ENCODE assay signal across 2 cellular contexts in genomic region chr17:82272495-82273326, GRCh38.
TF ChIP-seq lines count a peak whose summit lies in the region.

No MANE protein-coding gene starts in this region.

TF ChIP-seq in HCT116, 20 proteins besides CTCF, POLR2A, EP300 and RAD21:
- no peak for TF ChIP-seq SP1 (IDR thresholded peaks at IDR 0.05; ENCODE audit: low read depth)
- no peak for TF ChIP-seq MAX (IDR thresholded peaks at IDR 0.05)
- TF ChIP-seq FOSL1 (IDR thresholded peaks at IDR 0.05; ENCODE audit: low read depth): no peak
- TF ChIP-seq EZH2phosphoT487 (IDR thresholded peaks at IDR 0.05; ENCODE audit: borderline replicate concordance): no peak
- TF ChIP-seq SRF (IDR thresholded peaks at IDR 0.05; ENCODE audit: low read depth): no peak
- no peak for TF ChIP-seq CEBPB (IDR thresholded peaks at IDR 0.05; ENCODE audit: low read depth)
- no peak for TF ChIP-seq ZBTB33 (IDR thresholded peaks at IDR 0.05; ENCODE audit: extremely low read depth, insufficient replicate concordance, low read length)
- no peak for TF ChIP-seq ZFX (IDR thresholded peaks at IDR 0.05)
- no peak for TF ChIP-seq POLR2AphosphoS5 (IDR thresholded peaks at IDR 0.05; ENCODE audit: low read depth, low read length)

TF ChIP-seq in K562, 482 proteins besides CTCF, POLR2A, EP300 and RAD21:
- peak; percentile 51; the same call in 1 of the 2 replicates for TF ChIP-seq RBFOX2 (IDR thresholded peaks at IDR 0.05; ENCODE audit: low read depth, low read length)
- TF ChIP-seq, protein P1, sequence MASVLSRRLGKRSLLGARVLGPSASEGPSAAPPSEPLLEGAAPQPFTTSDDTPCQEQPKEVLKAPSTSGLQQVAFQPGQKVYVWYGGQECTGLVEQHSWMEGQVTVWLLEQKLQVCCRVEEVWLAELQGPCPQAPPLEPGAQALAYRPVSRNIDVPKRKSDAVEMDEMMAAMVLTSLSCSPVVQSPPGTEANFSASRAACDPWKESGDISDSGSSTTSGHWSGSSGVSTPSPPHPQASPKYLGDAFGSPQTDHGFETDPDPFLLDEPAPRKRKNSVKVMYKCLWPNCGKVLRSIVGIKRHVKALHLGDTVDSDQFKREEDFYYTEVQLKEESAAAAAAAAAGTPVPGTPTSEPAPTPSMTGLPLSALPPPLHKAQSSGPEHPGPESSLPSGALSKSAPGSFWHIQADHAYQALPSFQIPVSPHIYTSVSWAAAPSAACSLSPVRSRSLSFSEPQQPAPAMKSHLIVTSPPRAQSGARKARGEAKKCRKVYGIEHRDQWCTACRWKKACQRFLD (CRISPR knock-in tag; IDR thresholded peaks at IDR 0.05): peak; percentile 85; the same call in 1 of the 2 replicates
- no peak for TF ChIP-seq FOS (IDR thresholded peaks at IDR 0.05; ENCODE audit: extremely low read depth, insufficient read length)
- TF ChIP-seq PCBP1 (IDR thresholded peaks at IDR 0.05; ENCODE audit: low read depth, low read length, poor library complexity, severe bottlenecking): peak; percentile 88
- TF ChIP-seq MAZ (CRISPR knock-in tag; conservative IDR thresholded peaks at IDR 0.05 in 1 of 2, IDR thresholded peaks at IDR 0.05 in 1 of 2): peak; percentile 26 to 32; a peak in 1 of 4 replicates
- no peak for TF ChIP-seq SMAD2 (IDR thresholded peaks at IDR 0.05; ENCODE audit: low read depth, low read length)
- TF ChIP-seq EGR1 (conservative IDR thresholded peaks at IDR 0.05): peak; percentile 59
- TF ChIP-seq SAP30 (IDR thresholded peaks at IDR 0.05; ENCODE audit: borderline replicate concordance, insufficient read depth, low read depth, low read length, poor library complexity, severe bottlenecking): peak; percentile 40
- TF ChIP-seq, protein P2, sequence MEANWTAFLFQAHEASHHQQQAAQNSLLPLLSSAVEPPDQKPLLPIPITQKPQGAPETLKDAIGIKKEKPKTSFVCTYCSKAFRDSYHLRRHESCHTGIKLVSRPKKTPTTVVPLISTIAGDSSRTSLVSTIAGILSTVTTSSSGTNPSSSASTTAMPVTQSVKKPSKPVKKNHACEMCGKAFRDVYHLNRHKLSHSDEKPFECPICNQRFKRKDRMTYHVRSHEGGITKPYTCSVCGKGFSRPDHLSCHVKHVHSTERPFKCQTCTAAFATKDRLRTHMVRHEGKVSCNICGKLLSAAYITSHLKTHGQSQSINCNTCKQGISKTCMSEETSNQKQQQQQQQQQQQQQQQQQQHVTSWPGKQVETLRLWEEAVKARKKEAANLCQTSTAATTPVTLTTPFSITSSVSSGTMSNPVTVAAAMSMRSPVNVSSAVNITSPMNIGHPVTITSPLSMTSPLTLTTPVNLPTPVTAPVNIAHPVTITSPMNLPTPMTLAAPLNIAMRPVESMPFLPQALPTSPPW (CRISPR knock-in tag; IDR thresholded peaks at IDR 0.05): peak; percentile 91
- peak in 1 of 2 experiments; percentile 78; a peak in 1 of 4 replicates for TF ChIP-seq SIN3A (IDR thresholded peaks at IDR 0.05; ENCODE audit: borderline replicate concordance in 2 of 2, control insufficient read depth in 1 of 2, low read depth in 2 of 2, low read length in 2 of 2)
- no peak for TF ChIP-seq ARNT (IDR thresholded peaks at IDR 0.05)
- 0 out of 2 replicates have a peak, but pooled peaks have one; percentile 22 for TF ChIP-seq ARID1B (IDR thresholded peaks at IDR 0.05)
- TF ChIP-seq ZNF766 (CRISPR knock-in tag; conservative IDR thresholded peaks at IDR 0.05): 0 out of 2 replicates have a peak, but pooled peaks have one; percentile 59
- TF ChIP-seq ZBTB7A (IDR thresholded peaks at IDR 0.05; ENCODE audit: borderline replicate concordance, control insufficient read depth, low read depth, low read length): peak; percentile 45; the same call in 1 of the 2 replicates
- TF ChIP-seq RBM14 (IDR thresholded peaks at IDR 0.05; ENCODE audit: borderline replicate concordance, insufficient read depth, low read depth, low read length): no peak
- peak; percentile 51; the same call in 1 of the 2 replicates for TF ChIP-seq ZBTB17 (CRISPR knock-in tag; IDR thresholded peaks at IDR 0.05)
- peak; percentile 65 to 74; a peak in 2 of 4 replicates for TF ChIP-seq FOXK2 (conservative IDR thresholded peaks at IDR 0.05 in 1 of 2, IDR thresholded peaks at IDR 0.05 in 1 of 2; ENCODE audit: low read depth in 2 of 2)
- TF ChIP-seq ZNF76 (CRISPR knock-in tag; IDR thresholded peaks at IDR 0.05; ENCODE audit: borderline replicate concordance): no peak
- 0 out of 2 replicates have a peak, but pooled peaks have one; percentile 18 for TF ChIP-seq ESRRA (IDR thresholded peaks at IDR 0.05; ENCODE audit: borderline replicate concordance, low read depth)
- TF ChIP-seq MNT (conservative IDR thresholded peaks at IDR 0.05): peak; percentile 85 to 88
- peak; percentile 44 for TF ChIP-seq HMGN3 (IDR thresholded peaks at IDR 0.05; ENCODE audit: borderline replicate concordance, extremely low read depth, insufficient read length, low read depth, low read length)
- 0 out of 2 replicates have a peak, but pooled peaks have one; percentile 23 for TF ChIP-seq KAT7 (CRISPR knock-in tag; IDR thresholded peaks at IDR 0.05; ENCODE audit: borderline replicate concordance)
- no peak for TF ChIP-seq NR2C2 (CRISPR knock-in tag; IDR thresholded peaks at IDR 0.05)
- peak; percentile 48 for TF ChIP-seq NR2C2 (tag; IDR thresholded peaks at IDR 0.05)
- no peak for TF ChIP-seq TOE1 (IDR thresholded peaks at IDR 0.05; ENCODE audit: borderline replicate concordance)
- no peak for TF ChIP-seq TOE1 (CRISPR knock-in tag; IDR thresholded peaks at IDR 0.05; ENCODE audit: borderline replicate concordance, low read depth)
- 0 out of 4 replicates have a peak, but pooled peaks of 1 of the 2 experiments have one; percentile 0 for TF ChIP-seq ZNF639 (CRISPR knock-in tag; conservative IDR thresholded peaks at IDR 0.05 in 1 of 2, IDR thresholded peaks at IDR 0.05 in 1 of 2)
- 0 out of 2 replicates have a peak, but pooled peaks have one; percentile 15 for TF ChIP-seq FOXJ2 (tag; IDR thresholded peaks at IDR 0.05)
- TF ChIP-seq, protein P3, sequence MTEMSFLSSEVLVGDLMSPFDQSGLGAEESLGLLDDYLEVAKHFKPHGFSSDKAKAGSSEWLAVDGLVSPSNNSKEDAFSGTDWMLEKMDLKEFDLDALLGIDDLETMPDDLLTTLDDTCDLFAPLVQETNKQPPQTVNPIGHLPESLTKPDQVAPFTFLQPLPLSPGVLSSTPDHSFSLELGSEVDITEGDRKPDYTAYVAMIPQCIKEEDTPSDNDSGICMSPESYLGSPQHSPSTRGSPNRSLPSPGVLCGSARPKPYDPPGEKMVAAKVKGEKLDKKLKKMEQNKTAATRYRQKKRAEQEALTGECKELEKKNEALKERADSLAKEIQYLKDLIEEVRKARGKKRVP (CRISPR knock-in tag; IDR thresholded peaks at IDR 0.05): peak; percentile 55
- TF ChIP-seq ZNF398 (CRISPR knock-in tag; IDR thresholded peaks at IDR 0.05): no peak
- no peak for TF ChIP-seq GABPB2 (CRISPR knock-in tag; conservative IDR thresholded peaks at IDR 0.05)
- no peak for TF ChIP-seq SRSF9 (IDR thresholded peaks at IDR 0.05; ENCODE audit: borderline replicate concordance, low read depth, low read length)
- TF ChIP-seq ELF4 (CRISPR knock-in tag; IDR thresholded peaks at IDR 0.05): peak; percentile 44; the same call in 1 of the 2 replicates
- no peak for TF ChIP-seq ZNF785 (CRISPR knock-in tag; IDR thresholded peaks at IDR 0.05)
- TF ChIP-seq NONO (IDR thresholded peaks at IDR 0.05; ENCODE audit: low read depth in 2 of 2, low read length in 1 of 2): 0 out of 4 replicates have a peak, but pooled peaks of 1 of the 2 experiments have one; percentile 19
- TF ChIP-seq, protein P4, sequence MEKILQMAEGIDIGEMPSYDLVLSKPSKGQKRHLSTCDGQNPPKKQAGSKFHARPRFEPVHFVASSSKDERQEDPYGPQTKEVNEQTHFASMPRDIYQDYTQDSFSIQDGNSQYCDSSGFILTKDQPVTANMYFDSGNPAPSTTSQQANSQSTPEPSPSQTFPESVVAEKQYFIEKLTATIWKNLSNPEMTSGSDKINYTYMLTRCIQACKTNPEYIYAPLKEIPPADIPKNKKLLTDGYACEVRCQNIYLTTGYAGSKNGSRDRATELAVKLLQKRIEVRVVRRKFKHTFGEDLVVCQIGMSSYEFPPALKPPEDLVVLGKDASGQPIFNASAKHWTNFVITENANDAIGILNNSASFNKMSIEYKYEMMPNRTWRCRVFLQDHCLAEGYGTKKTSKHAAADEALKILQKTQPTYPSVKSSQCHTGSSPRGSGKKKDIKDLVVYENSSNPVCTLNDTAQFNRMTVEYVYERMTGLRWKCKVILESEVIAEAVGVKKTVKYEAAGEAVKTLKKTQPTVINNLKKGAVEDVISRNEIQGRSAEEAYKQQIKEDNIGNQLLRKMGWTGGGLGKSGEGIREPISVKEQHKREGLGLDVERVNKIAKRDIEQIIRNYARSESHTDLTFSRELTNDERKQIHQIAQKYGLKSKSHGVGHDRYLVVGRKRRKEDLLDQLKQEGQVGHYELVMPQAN (IDR thresholded peaks at IDR 0.05; ENCODE audit: borderline replicate concordance): peak; percentile 57; the same call in 1 of the 2 replicates
- TF ChIP-seq ZNF324 (CRISPR knock-in tag; IDR thresholded peaks at IDR 0.05): 0 out of 2 replicates have a peak, but pooled peaks have one; percentile 17
- peak in 1 of 2 experiments; percentile 71; a peak in 2 of 4 replicates for TF ChIP-seq HDAC1 (IDR thresholded peaks at IDR 0.05)
- TF ChIP-seq, protein P5, sequence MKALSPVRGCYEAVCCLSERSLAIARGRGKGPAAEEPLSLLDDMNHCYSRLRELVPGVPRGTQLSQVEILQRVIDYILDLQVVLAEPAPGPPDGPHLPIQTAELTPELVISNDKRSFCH (CRISPR knock-in tag; IDR thresholded peaks at IDR 0.05): no peak
- TF ChIP-seq, protein P5 (tag; IDR thresholded peaks at IDR 0.05): 0 out of 2 replicates have a peak, but pooled peaks have one; percentile 39
- TF ChIP-seq CXXC5 (CRISPR knock-in tag; IDR thresholded peaks at IDR 0.05): peak; percentile 44
- peak; percentile 35 for TF ChIP-seq PRPF4 (IDR thresholded peaks at IDR 0.05; ENCODE audit: insufficient read depth, low read depth, low read length, poor library complexity, severe bottlenecking)
- TF ChIP-seq DPF2 (IDR thresholded peaks at IDR 0.05): peak; percentile 51
- TF ChIP-seq, protein P6, sequence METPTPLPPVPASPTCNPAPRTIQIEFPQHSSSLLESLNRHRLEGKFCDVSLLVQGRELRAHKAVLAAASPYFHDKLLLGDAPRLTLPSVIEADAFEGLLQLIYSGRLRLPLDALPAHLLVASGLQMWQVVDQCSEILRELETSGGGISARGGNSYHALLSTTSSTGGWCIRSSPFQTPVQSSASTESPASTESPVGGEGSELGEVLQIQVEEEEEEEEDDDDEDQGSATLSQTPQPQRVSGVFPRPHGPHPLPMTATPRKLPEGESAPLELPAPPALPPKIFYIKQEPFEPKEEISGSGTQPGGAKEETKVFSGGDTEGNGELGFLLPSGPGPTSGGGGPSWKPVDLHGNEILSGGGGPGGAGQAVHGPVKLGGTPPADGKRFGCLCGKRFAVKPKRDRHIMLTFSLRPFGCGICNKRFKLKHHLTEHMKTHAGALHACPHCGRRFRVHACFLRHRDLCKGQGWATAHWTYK (CRISPR knock-in tag; IDR thresholded peaks at IDR 0.05): peak; percentile 66; the same call in 1 of the 2 replicates
TF ChIP-seq in K562: peak in this region for 31.
